Comparison of ENCODE assay signal across 12 cellular contexts in genomic region chr2:50344509-50345106, GRCh38.
DNase-seq lines count a peak whose midpoint lies in the region; ATAC-seq and TF ChIP-seq lines count a peak whose summit lies in the region.
"Had no signal": no experiment of that assay in that cellular context is flagged by ENCODE, and none has a peak within 500 bp of the region (broad histone marks: within the 10 kb centered on the region; RNA-seq: fewer than 3 reads in every experiment).

No MANE protein-coding gene starts in this region.

- no peaks in the 10 kb centered on the region for H3K27me3 ChIP-seq in MM.1S (replicated peaks; ENCODE audit: insufficient read depth, low read length)

- POLR2A ChIA-PET in T-cell (lab: Charles Lee): no interaction called here

- no peaks in the 10 kb centered on the region for H3K9me3 ChIP-seq in MM.1S (replicated peaks; ENCODE audit: insufficient read depth, low read length)
- H3K9me3 ChIP-seq: SJCRH30 had no signal

- peaks cover 65% of the 10 kb centered on the region for H3K27me3 Mint-ChIP-seq in mesothelial cell of epicardium (ENCODE audit: low read depth)
- H3K27me3 Mint-ChIP-seq in T-cell: peaks cover 22 to 24% of the 10 kb centered on the region in 2 donors

- H3K4me1 Mint-ChIP-seq in mesothelial cell of epicardium (peaks cover 30% of the 10 kb centered on the region), T-cell (no peaks in the 10 kb centered on the region)

- no peak overlapping the region for H3K27ac ChIP-seq in MM.1S (ENCODE audit: low read length)
- H3K27ac ChIP-seq: SJCRH30, WERI-Rb-1 had no signal

- H3K4me3 ChIP-seq in MM.1S (ENCODE audit: low read length): no peak overlapping the region
- H3K4me3 ChIP-seq: SJCRH30 had no signal

- H2AFZ ChIP-seq in MM.1S (ENCODE audit: low read length): no peak overlapping the region

- no peaks in the 10 kb centered on the region for H3K9me2 ChIP-seq in MM.1S (replicated peaks; ENCODE audit: insufficient read depth, low read length)

- H3K27ac Mint-ChIP-seq in mesothelial cell of epicardium: no peak overlapping the region
- H3K27ac Mint-ChIP-seq in T-cell: no peak overlapping the region

- H3K4me1 ChIP-seq in MM.1S (ENCODE audit: low read length): no peaks in the 10 kb centered on the region
- H3K4me1 ChIP-seq: SJCRH30 had no signal

- peak overlapping the region; percentile 67 for H3K4me3 Mint-ChIP-seq in mesothelial cell of epicardium
- H3K4me3 Mint-ChIP-seq in T-cell: no peak overlapping the region

- peak; percentile 4 for DNase-seq in GDM1 (lab: John Stamatoyannopoulos, UW)
- no peak for DNase-seq in MM.1S
- DNase-seq in UCSD-AML1 (lab: John Stamatoyannopoulos, UW; ENCODE audit: unreplicated experiment): peak; percentile 12
- DNase-seq in mesothelial cell of epicardium (ENCODE audit: low spot score in 2 of 2, unreplicated experiment in 2 of 2): no peak
- DNase-seq in T-cell: no peak
- DNase-seq in COLO668 (lab: John Stamatoyannopoulos, UW; ENCODE audit: unreplicated experiment): no peak
- DNase-seq in NCI-H1436 (lab: John Stamatoyannopoulos, UW): no peak
- DNase-seq: dermis blood vessel endothelial cell, Karpas-422, SJCRH30, WERI-Rb-1 had no signal

- H3K36me3 ChIP-seq in MM.1S (replicated peaks; ENCODE audit: insufficient read depth, low read length): no peaks in the 10 kb centered on the region
- H3K36me3 ChIP-seq: SJCRH30, WERI-Rb-1 had no signal

- H4K20me1 ChIP-seq in MM.1S (ENCODE audit: insufficient read depth, low read length): no peaks in the 10 kb centered on the region

- H3K36me3 Mint-ChIP-seq in mesothelial cell of epicardium (no peaks in the 10 kb centered on the region), T-cell (no peaks in the 10 kb centered on the region)

- H3K4me2 ChIP-seq in MM.1S (ENCODE audit: low read depth, low read length): no peak overlapping the region

- no peaks in the 10 kb centered on the region for H3F3A ChIP-seq in MM.1S (ENCODE audit: insufficient read depth, low read length)

- CTCF ChIA-PET in T-cell (lab: Charles Lee): interaction anchor here in 1 of 2 donors (0.6 kb wide), 1 partner anchor 89 kb away, joined by 4 read pairs; no protein-coding TSS in a partner anchor

- H3K79me2 ChIP-seq in MM.1S (ENCODE audit: low read length): no peaks in the 10 kb centered on the region

- ATAC-seq in GM18520 (IDR thresholded peaks at IDR 0.05; ENCODE audit: unreplicated experiment): no peak
- ATAC-seq in T-cell (replicated peaks in 1 of 4): no peak

- TF ChIP-seq CTCF in MM.1S (IDR thresholded peaks at IDR 0.05; ENCODE audit: low read length) (peak; percentile 34), mesothelial cell of epicardium (IDR thresholded peaks at IDR 0.05; ENCODE audit: unreplicated experiment) (no peak)

- H3K9ac ChIP-seq in MM.1S (ENCODE audit: low read length): no peak overlapping the region

- H3K9me3 Mint-ChIP-seq in mesothelial cell of epicardium (no peaks in the 10 kb centered on the region), T-cell (peaks cover 0 to 6% (median 3%) of the 10 kb centered on the region in 3 donors)

Comparison
In these comparisons a context has a peak if more than half of its experiments do, and no peak if none do; other contexts are left out.
1. DNase-seq: peak in GDM1 (single experiment) and UCSD-AML1 (single experiment); none in MM.1S (single experiment), mesothelial cell of epicardium (0 of 2), T-cell (0 of 34), COLO668 (single experiment) and NCI-H1436 (single experiment).